17 cellular contexts compared by ENCODE assay signal in the genomic region with DNA sequence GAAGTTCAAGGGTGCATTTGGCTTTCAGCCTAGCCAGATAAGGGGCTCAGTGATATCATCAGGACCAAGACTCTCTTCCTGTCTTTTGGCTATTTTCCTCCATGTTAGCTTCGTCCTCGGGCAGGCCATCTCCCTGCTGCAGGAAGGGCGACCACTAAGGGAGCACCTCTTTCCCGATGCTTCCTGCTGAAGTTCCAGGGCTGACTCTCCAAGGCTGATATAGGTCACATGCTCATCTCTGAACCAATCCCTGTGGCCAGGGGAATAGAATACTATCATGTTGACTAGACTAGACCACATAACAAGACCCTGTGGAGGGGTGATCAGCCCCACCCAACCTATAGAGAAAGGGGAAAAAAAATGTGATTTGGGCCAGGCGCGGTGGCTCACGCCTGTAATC. TPM values are rescaled to one million over a fixed set of nuclear protein-coding genes. Genes with fewer than 3 reads are reported as not detected.
DNase-seq lines count a peak whose midpoint lies in the region; ATAC-seq and TF ChIP-seq lines count a peak whose summit lies in the region.
"Had no signal": no experiment of that assay in that cellular context is flagged by ENCODE, and none has a peak within 500 bp of the region (broad histone marks: within the 10 kb centered on the region; RNA-seq: fewer than 3 reads in every experiment).

No MANE protein-coding gene starts in this region.

- POLR2A ChIA-PET in activated CD4-positive, alpha-beta memory T cell treated with anti-CD3 and anti-CD28 coated beads, Interleukin-2, amount 10 ng/mL, durations not matched to agents 7 days and 5 days (lab: Charles Lee): no interaction called here

- no peak overlapping the region for H3K27ac Mint-ChIP-seq in activated CD4-positive, alpha-beta memory T cell treated with anti-CD3 and anti-CD28 coated beads, Interleukin-2, amount 10 ng/mL, durations not matched to agents 7 days and 5 days
- H3K27ac Mint-ChIP-seq: CD14-positive monocyte had no signal

- TF ChIP-seq POLR2A in body of pancreas (IDR thresholded peaks at IDR 0.05): no peak

- peaks cover 14% of the 10 kb centered on the region for H3K27me3 Mint-ChIP-seq in activated CD4-positive, alpha-beta memory T cell treated with anti-CD3 and anti-CD28 coated beads, Interleukin-2, amount 10 ng/mL, durations not matched to agents 7 days and 5 days

- H4K20me1 ChIP-seq in osteoblast (ENCODE audit: insufficient read depth, low read length): no peaks in the 10 kb centered on the region

- DNase-seq in D341Med (ENCODE audit: low spot score) (peak; percentile 3), NCI-H2029 (lab: John Stamatoyannopoulos, UW) (peak; percentile 50), body of pancreas (no peak), osteoblast (ENCODE audit: insufficient read length, low spot score, missing footprints) (peak; percentile 10), kidney tubule cell (ENCODE audit: low spot score) (no peak), OCI-M1 (lab: John Stamatoyannopoulos, UW) (no peak)
- DNase-seq in activated CD4-positive, alpha-beta memory T cell treated with anti-CD3 and anti-CD28 coated beads, Interleukin-2, amount 10 ng/mL, durations not matched to agents 7 days and 5 days: no peak
- DNase-seq: COR-L47, EL, MV-4-11, NCI-H1417 treated with DMSO at 0.1 percent for 48 hours, NCI-H2081, NCI-H510A treated with DMSO at 0.1 percent for 48 hours, SHP77 treated with DMSO at 0.1 percent for 48 hours had no signal

- CTCF ChIA-PET in activated CD4-positive, alpha-beta memory T cell treated with anti-CD3 and anti-CD28 coated beads, Interleukin-2, amount 10 ng/mL, durations not matched to agents 7 days and 5 days (lab: Charles Lee): no interaction called here

- H3K4me1 ChIP-seq in body of pancreas (peaks cover 42% of the 10 kb centered on the region), osteoblast (ENCODE audit: insufficient read depth, low read length) (no peaks in the 10 kb centered on the region)

- H3K27ac ChIP-seq in body of pancreas (peak overlapping the region in 3 of 4 donors; percentile 52 to 82 (median 78)), osteoblast (ENCODE audit: low read depth, low read length) (no peak overlapping the region)

- 66 to 70% methylated on average over 7 of the region's 7 CpGs for WGBS in body of pancreas, 2 donors

- H3K79me2 ChIP-seq in osteoblast (ENCODE audit: insufficient read depth, low read length): no peaks in the 10 kb centered on the region

- H3K9me3 ChIP-seq in body of pancreas (no peaks in the 10 kb centered on the region), osteoblast (ENCODE audit: low read depth, low read length) (no peaks in the 10 kb centered on the region)

- no peak overlapping the region for H3K4me2 ChIP-seq in osteoblast (ENCODE audit: insufficient read depth, low read length)

- no peaks in the 10 kb centered on the region for H3K27me3 ChIP-seq in body of pancreas
- H3K27me3 ChIP-seq in osteoblast (ENCODE audit: insufficient read depth, low read length): peaks cover 3% of the 10 kb centered on the region

- H3K4me3 ChIP-seq in body of pancreas (no peak overlapping the region), osteoblast (ENCODE audit: insufficient read depth, low read length) (no peak overlapping the region)

- ATAC-seq in body of pancreas: no peak
- ATAC-seq: HCT116, SK-N-SH treated with all-trans-retinoic acid at 6 μM for 48 hours had no signal

- H2AFZ ChIP-seq in osteoblast (ENCODE audit: low read length): no peak overlapping the region

- H3K9me3 Mint-ChIP-seq in activated CD4-positive, alpha-beta memory T cell treated with anti-CD3 and anti-CD28 coated beads, Interleukin-2, amount 10 ng/mL, durations not matched to agents 7 days and 5 days: no peaks in the 10 kb centered on the region

- H3K36me3 Mint-ChIP-seq in activated CD4-positive, alpha-beta memory T cell treated with anti-CD3 and anti-CD28 coated beads, Interleukin-2, amount 10 ng/mL, durations not matched to agents 7 days and 5 days (ENCODE audit: low read depth): no peaks in the 10 kb centered on the region
- H3K36me3 Mint-ChIP-seq: CD14-positive monocyte had no signal

- intact Hi-C loops in body of pancreas (cut with DNase I): no loop called here

- no peak overlapping the region for H3K4me3 Mint-ChIP-seq in activated CD4-positive, alpha-beta memory T cell treated with anti-CD3 and anti-CD28 coated beads, Interleukin-2, amount 10 ng/mL, durations not matched to agents 7 days and 5 days
- H3K4me3 Mint-ChIP-seq: CD14-positive monocyte had no signal

- no peaks in the 10 kb centered on the region for H3K36me3 ChIP-seq in body of pancreas (replicated peaks in 1 of 2; ENCODE audit: insufficient read depth in 1 of 2, low read depth in 2 of 2)
- no peaks in the 10 kb centered on the region for H3K36me3 ChIP-seq in osteoblast (ENCODE audit: insufficient read depth, low read length)

- no peak for TF ChIP-seq CTCF in body of pancreas (IDR thresholded peaks at IDR 0.05)
- TF ChIP-seq CTCF in osteoblast (IDR thresholded peaks at IDR 0.05; ENCODE audit: extremely low read depth, low read depth, low read length): no peak

- peaks cover 2% of the 10 kb centered on the region for H3K4me1 Mint-ChIP-seq in activated CD4-positive, alpha-beta memory T cell treated with anti-CD3 and anti-CD28 coated beads, Interleukin-2, amount 10 ng/mL, durations not matched to agents 7 days and 5 days

RNA-seq across cellular contexts. Expression of gene KRT8, which starts 9.8 kb away (rescaled TPM):
- total RNA-seq in body of pancreas (100 to 1,000 TPM; 394 to 455 TPM), osteoblast (2.9 and 5.1 TPM in 2 replicates)
- total RNA-seq in activated CD4-positive, alpha-beta memory T cell treated with anti-CD3 and anti-CD28 coated beads, Interleukin-2, amount 10 ng/mL, durations not matched to agents 7 days and 5 days: under 1 TPM; 0.33 to 0.65 TPM

RNA-seq across cellular contexts. Expression of gene KRT18, which starts 34.2 kb away (rescaled TPM):
- total RNA-seq in body of pancreas (100 to 1,000 TPM; 542 to 573 TPM), osteoblast (22.4 and 61.9 TPM in 2 replicates)
- 1 to 10 TPM; 2.2 to 2.8 TPM for total RNA-seq in activated CD4-positive, alpha-beta memory T cell treated with anti-CD3 and anti-CD28 coated beads, Interleukin-2, amount 10 ng/mL, durations not matched to agents 7 days and 5 days

Comparison
In these comparisons a context has a peak if more than half of its experiments do, and no peak if none do; other contexts are left out.
1. DNase-seq: peak in D341Med (single experiment), NCI-H2029 (single experiment) and osteoblast (single experiment); none in body of pancreas (0 of 4), activated CD4-positive, alpha-beta memory T cell treated with anti-CD3 and anti-CD28 coated beads, Interleukin-2, amount 10 ng/mL, durations not matched to agents 7 days and 5 days (single experiment), kidney tubule cell (single experiment) and OCI-M1 (single experiment).
2. RNA of gene KRT8, which starts 9.8 kb away (total RNA-seq): 394 to 455 TPM in body of pancreas; 2.9 to 5.1 TPM in osteoblast and 0.33 to 0.65 TPM in activated CD4-positive, alpha-beta memory T cell treated with anti-CD3 and anti-CD28 coated beads, Interleukin-2, amount 10 ng/mL, durations not matched to agents 7 days and 5 days; every median in the first group is over 10 times any median in the second.